9 cellular contexts compared by ENCODE assay signal in the genomic region with DNA sequence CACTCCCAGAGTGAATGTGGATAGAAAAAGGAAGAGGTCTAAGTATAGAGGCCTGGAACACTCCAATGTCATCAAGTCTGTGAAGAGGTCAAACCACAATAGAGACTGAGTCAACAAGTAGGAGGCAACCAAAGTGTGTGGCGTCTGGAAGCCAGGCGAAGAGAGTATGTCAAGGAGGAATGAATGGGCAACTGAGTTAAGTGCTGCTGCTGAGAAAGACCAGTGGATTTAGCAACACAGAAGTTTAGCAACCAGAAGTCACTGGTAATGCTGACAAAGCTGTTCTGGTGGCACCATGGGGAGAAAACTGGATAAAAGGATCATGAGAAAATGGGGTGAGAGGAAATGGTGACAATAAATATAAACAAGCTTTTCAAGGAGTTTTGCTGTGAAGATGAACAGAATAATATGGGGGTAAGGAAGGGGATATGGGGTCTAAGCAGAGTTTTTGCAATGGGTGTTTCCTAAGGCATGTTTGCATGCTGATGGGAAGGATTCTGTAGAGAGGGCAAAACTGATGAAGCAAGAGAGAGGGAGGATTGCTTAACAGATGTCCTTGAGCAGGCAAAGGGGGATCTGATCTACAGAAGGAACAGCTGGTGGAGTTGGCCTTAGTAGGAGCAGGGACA. TPM values are rescaled to one million over a fixed set of nuclear protein-coding genes. Genes with fewer than 3 reads are reported as not detected.
DNase-seq lines count a peak whose midpoint lies in the region; ATAC-seq and TF ChIP-seq lines count a peak whose summit lies in the region.
"Had no signal": no experiment of that assay in that cellular context is flagged by ENCODE, and none has a peak within 500 bp of the region (broad histone marks: within the 10 kb centered on the region; RNA-seq: fewer than 3 reads in every experiment).

No MANE protein-coding gene starts in this region.

- ATAC-seq in PC-3 = peak; percentile 89
- ATAC-seq in stimulated activated naive CD8-positive, alpha-beta T cell treated with anti-CD3 and anti-CD28 coated beads, Interleukin-15, amount 100 ng/mL, for 72 hours = peak; percentile 37
- ATAC-seq in GM19035 (IDR thresholded peaks at IDR 0.05; ENCODE audit: unreplicated experiment) = no peak
- no peak for ATAC-seq in GM18519 (IDR thresholded peaks at IDR 0.05; ENCODE audit: low FRiP score, unreplicated experiment)

- H3K4me3 ChIP-seq in PC-3 (ENCODE audit: low read length) = no peak overlapping the region

- no peaks in the 10 kb centered on the region for H3F3A ChIP-seq in PC-3 (ENCODE audit: low read length, unreplicated experiment)

- intact Hi-C loops in activated naive CD4-positive, alpha-beta T cell treated with anti-CD3 and anti-CD28 coated beads for 36 hours (cut with micrococcal nuclease) = no loop called here
- intact Hi-C loops in PC-3 (cut with micrococcal nuclease) = no loop called here

- H2AFZ ChIP-seq in PC-3 (ENCODE audit: low read length) = no peak overlapping the region

- peak overlapping the region; percentile 40; the same call in 1 of the 2 replicates for H3K4me2 ChIP-seq in PC-3 (ENCODE audit: low read length)

- in situ Hi-C loops in GM13976 (cut with MboI; ENCODE audit: low sequenced_read_pairs, unreplicated experiment) = no loop called here

- no peak overlapping the region for H3K9ac ChIP-seq in PC-3 (ENCODE audit: low read length)

- TF ChIP-seq CTCF in PC-3 (conservative IDR thresholded peaks at IDR 0.05; ENCODE audit: low read depth, low read length) (no peak), GM13976 (IDR thresholded peaks at IDR 0.05; ENCODE audit: borderline replicate concordance, control extremely low read depth, extremely low read depth, insufficient read depth, missing control alignments) (no peak)

- no peaks in the 10 kb centered on the region for H3K79me2 ChIP-seq in PC-3 (ENCODE audit: low read length)

- no peaks in the 10 kb centered on the region for H3K4me1 Mint-ChIP-seq in activated naive CD4-positive, alpha-beta T cell treated with anti-CD3 and anti-CD28 coated beads for 36 hours (ENCODE audit: low read depth)
- H3K4me1 Mint-ChIP-seq in stimulated activated naive CD8-positive, alpha-beta T cell treated with anti-CD3 and anti-CD28 coated beads, Interleukin-15, amount 100 ng/mL, for 72 hours = no peaks in the 10 kb centered on the region
- H3K4me1 Mint-ChIP-seq: activated naive CD8-positive, alpha-beta T cell treated with anti-CD3 and anti-CD28 coated beads, Interleukin-2, amount 10 ng/mL, durations not matched to agents 7 days and 5 days had no signal

- H3K9me3 Mint-ChIP-seq in activated naive CD4-positive, alpha-beta T cell treated with anti-CD3 and anti-CD28 coated beads for 36 hours = no peaks in the 10 kb centered on the region
- H3K9me3 Mint-ChIP-seq in stimulated activated naive CD8-positive, alpha-beta T cell treated with anti-CD3 and anti-CD28 coated beads, Interleukin-15, amount 100 ng/mL, for 72 hours = no peaks in the 10 kb centered on the region
- H3K9me3 Mint-ChIP-seq: activated naive CD8-positive, alpha-beta T cell treated with anti-CD3 and anti-CD28 coated beads, Interleukin-2, amount 10 ng/mL, durations not matched to agents 7 days and 5 days had no signal

- POLR2A ChIA-PET in PC-3 (lab: Charles Lee; ENCODE audit: unreplicated experiment) = no interaction called here

- no peaks in the 10 kb centered on the region for H3K9me3 ChIP-seq in PC-3 (ENCODE audit: low read length)

- H3K27me3 Mint-ChIP-seq in activated naive CD4-positive, alpha-beta T cell treated with anti-CD3 and anti-CD28 coated beads for 36 hours (ENCODE audit: low read depth) = peaks cover 7% of the 10 kb centered on the region
- H3K27me3 Mint-ChIP-seq in stimulated activated naive CD8-positive, alpha-beta T cell treated with anti-CD3 and anti-CD28 coated beads, Interleukin-15, amount 100 ng/mL, for 72 hours = no peaks in the 10 kb centered on the region

- no peaks in the 10 kb centered on the region for H3K36me3 ChIP-seq in PC-3 (ENCODE audit: low read depth, low read length)

- no peak overlapping the region for H3K4me3 Mint-ChIP-seq in activated naive CD4-positive, alpha-beta T cell treated with anti-CD3 and anti-CD28 coated beads for 36 hours
- H3K4me3 Mint-ChIP-seq in stimulated activated naive CD8-positive, alpha-beta T cell treated with anti-CD3 and anti-CD28 coated beads, Interleukin-15, amount 100 ng/mL, for 72 hours = no peak overlapping the region
- H3K4me3 Mint-ChIP-seq: activated naive CD8-positive, alpha-beta T cell treated with anti-CD3 and anti-CD28 coated beads, Interleukin-2, amount 10 ng/mL, durations not matched to agents 7 days and 5 days had no signal

- DNase-seq in activated naive CD4-positive, alpha-beta T cell treated with anti-CD3 and anti-CD28 coated beads for 36 hours = peak; percentile 11
- DNase-seq in activated naive CD4-positive, alpha-beta T cell (lab: John Stamatoyannopoulos, UW) = no peak
- DNase-seq in PC-3 (peak; percentile 84), fibroblast of the conjunctiva (ENCODE audit: low read depth) (peak; percentile 50), GM13976 (ENCODE audit: low spot score) (no peak)
- no peak for DNase-seq in stimulated activated naive CD8-positive, alpha-beta T cell treated with anti-CD3 and anti-CD28 coated beads, Interleukin-15, amount 100 ng/mL, for 72 hours
- DNase-seq: activated naive CD8-positive, alpha-beta T cell treated with anti-CD3 and anti-CD28 coated beads, Interleukin-2, amount 10 ng/mL, durations not matched to agents 7 days and 5 days had no signal

- no peaks in the 10 kb centered on the region for H3K36me3 Mint-ChIP-seq in activated naive CD4-positive, alpha-beta T cell treated with anti-CD3 and anti-CD28 coated beads for 36 hours (ENCODE audit: low read depth)
- H3K36me3 Mint-ChIP-seq: activated naive CD8-positive, alpha-beta T cell treated with anti-CD3 and anti-CD28 coated beads, Interleukin-2, amount 10 ng/mL, durations not matched to agents 7 days and 5 days had no signal

- no peak overlapping the region for H3K27ac Mint-ChIP-seq in activated naive CD4-positive, alpha-beta T cell treated with anti-CD3 and anti-CD28 coated beads for 36 hours
- no peak overlapping the region for H3K27ac Mint-ChIP-seq in stimulated activated naive CD8-positive, alpha-beta T cell treated with anti-CD3 and anti-CD28 coated beads, Interleukin-15, amount 100 ng/mL, for 72 hours
- H3K27ac Mint-ChIP-seq: activated naive CD8-positive, alpha-beta T cell treated with anti-CD3 and anti-CD28 coated beads, Interleukin-2, amount 10 ng/mL, durations not matched to agents 7 days and 5 days had no signal

- no peaks in the 10 kb centered on the region for H4K20me1 ChIP-seq in PC-3 (ENCODE audit: low read length)

- no peak overlapping the region for H3K27ac ChIP-seq in PC-3 (ENCODE audit: low read length)

- H3K4me1 ChIP-seq in PC-3 (ENCODE audit: insufficient read depth, low read length) = peaks cover 45% of the 10 kb centered on the region

- H3K27me3 ChIP-seq in PC-3 (ENCODE audit: low read length) = no peaks in the 10 kb centered on the region

- no TSS peak for BruUV-seq in PC-3 (replicated peaks; lab: Mats Ljungman, UMichigan)

- no peaks in the 10 kb centered on the region for H3K9me2 ChIP-seq in PC-3 (replicated peaks; ENCODE audit: low read length)

- CTCF ChIA-PET in activated naive CD4-positive, alpha-beta T cell treated with anti-CD3 and anti-CD28 coated beads for 36 hours (lab: Charles Lee) = interaction anchor here (1.5 kb wide), 1 partner anchor 22 kb away, joined by 4 read pairs; no protein-coding TSS in a partner anchor
- CTCF ChIA-PET in PC-3 (lab: Charles Lee) = no interaction called here

RNA-seq across cellular contexts. Expression of gene PCOLCE2, which starts 38.4 kb away (rescaled TPM):
- total RNA-seq in activated naive CD4-positive, alpha-beta T cell treated with anti-CD3 and anti-CD28 coated beads for 36 hours = under 1 TPM; 0.38 to 0.64 TPM
- 17.3 and 23.9 TPM in 2 replicates for total RNA-seq in PC-3 (2014; rRNA removed)
- total RNA-seq: activated naive CD8-positive, alpha-beta T cell treated with anti-CD3 and anti-CD28 coated beads, Interleukin-2, amount 10 ng/mL, durations not matched to agents 7 days and 5 days had no signal

Comparison
In these comparisons a context has a peak if more than half of its experiments do, and no peak if none do; other contexts are left out.
1. DNase-seq: peak in activated naive CD4-positive, alpha-beta T cell treated with anti-CD3 and anti-CD28 coated beads for 36 hours (single experiment), PC-3 (single experiment) and fibroblast of the conjunctiva (single experiment); none in activated naive CD4-positive, alpha-beta T cell (0 of 4), stimulated activated naive CD8-positive, alpha-beta T cell treated with anti-CD3 and anti-CD28 coated beads, Interleukin-15, amount 100 ng/mL, for 72 hours (0 of 2) and GM13976 (single experiment).
2. ATAC-seq: peak in PC-3 (single experiment) and stimulated activated naive CD8-positive, alpha-beta T cell treated with anti-CD3 and anti-CD28 coated beads, Interleukin-15, amount 100 ng/mL, for 72 hours (single experiment); none in GM19035 (single experiment) and GM18519 (single experiment).
3. RNA of gene PCOLCE2, which starts 38.4 kb away (total RNA-seq): 17.3 to 23.9 TPM in PC-3; 0.38 to 0.64 TPM in activated naive CD4-positive, alpha-beta T cell treated with anti-CD3 and anti-CD28 coated beads for 36 hours; every median in the first group is over 10 times any median in the second.